In genomic region chr16:57300387-57301125, GRCh38 we compare ENCODE assay signal across 1 cellular context.
TF ChIP-seq lines count a peak whose summit lies in the region.

No MANE protein-coding gene starts in this region.

TF ChIP-seq in K562, 482 proteins besides CTCF, POLR2A, EP300 and RAD21 (continued from another document and continues in another):
- TF ChIP-seq PKNOX1 (IDR thresholded peaks at IDR 0.05) (no peak), LARP7 (IDR thresholded peaks at IDR 0.05) (no peak), GABPA (tag; conservative IDR thresholded peaks at IDR 0.05; ENCODE audit: low read depth) (0 out of 2 replicates have a peak, but pooled peaks have one; percentile 2), MED1 (CRISPR knock-in tag; IDR thresholded peaks at IDR 0.05; ENCODE audit: borderline replicate concordance) (no peak), XRCC3 (IDR thresholded peaks at IDR 0.05) (no peak), BRCA1 (IDR thresholded peaks at IDR 0.05) (no peak), BRCA1 (CRISPR knock-in tag; IDR thresholded peaks at IDR 0.05) (no peak), HMBOX1 (IDR thresholded peaks at IDR 0.05) (no peak; the same call in 1 of the 2 replicates), DNMT1 (IDR thresholded peaks at IDR 0.05) (no peak), TCF7L2 (IDR thresholded peaks at IDR 0.05; ENCODE audit: low read depth, low read length) (0 out of 2 replicates have a peak, but pooled peaks have one; percentile 30), ZNF3 (CRISPR knock-in tag; IDR thresholded peaks at IDR 0.05) (no peak), RBM39 (optimal IDR thresholded peaks at IDR 0.05; ENCODE audit: low read depth, low read length) (no peak), SAP30 (IDR thresholded peaks at IDR 0.05; ENCODE audit: borderline replicate concordance, insufficient read depth, low read depth, low read length, poor library complexity, severe bottlenecking) (no peak), IRF1 (CRISPR knock-in tag; IDR thresholded peaks at IDR 0.05; ENCODE audit: borderline replicate concordance) (no peak), CREBBP (IDR thresholded peaks at IDR 0.05; ENCODE audit: low read depth, low read length) (no peak), U2AF2 (optimal IDR thresholded peaks at IDR 0.05; ENCODE audit: low read depth, low read length) (no peak), DACH1 (IDR thresholded peaks at IDR 0.05; ENCODE audit: partially characterized antibody) (no peak), KHSRP (IDR thresholded peaks at IDR 0.05) (no peak), TAF1 (IDR thresholded peaks at IDR 0.05; ENCODE audit: control insufficient read depth, extremely low read depth, insufficient read depth, low read length, severe bottlenecking) (no peak), RBBP5 (IDR thresholded peaks at IDR 0.05; ENCODE audit: borderline replicate concordance, insufficient read depth, low read length, poor library complexity, severe bottlenecking) (no peak), DIDO1 (tag; IDR thresholded peaks at IDR 0.05; ENCODE audit: low read depth) (no peak), ZKSCAN3 (CRISPR knock-in tag; IDR thresholded peaks at IDR 0.05) (no peak), SOX6 (IDR thresholded peaks at IDR 0.05) (no peak; the same call in 1 of the 2 replicates), POLR3G (IDR thresholded peaks at IDR 0.05; ENCODE audit: extremely low read depth, insufficient read length, insufficient replicate concordance) (peak; percentile 82), CSDE1 (IDR thresholded peaks at IDR 0.05) (peak in 1 of 2 experiments; percentile 75; a peak in 2 of 4 replicates), TEAD4 (IDR thresholded peaks at IDR 0.05; ENCODE audit: low read length) (peak; percentile 72), TEAD4 (CRISPR knock-in tag; IDR thresholded peaks at IDR 0.05; ENCODE audit: borderline replicate concordance) (no peak), NFXL1 (CRISPR knock-in tag; IDR thresholded peaks at IDR 0.05) (no peak), ZNF398 (CRISPR knock-in tag; IDR thresholded peaks at IDR 0.05) (no peak), PCBP1 (IDR thresholded peaks at IDR 0.05; ENCODE audit: low read depth, low read length, poor library complexity, severe bottlenecking) (no peak), KDM5B (IDR thresholded peaks at IDR 0.05; ENCODE audit: insufficient replicate concordance, low read depth, low read length) (no peak), SIX5 (IDR thresholded peaks at IDR 0.05; ENCODE audit: borderline replicate concordance in 1 of 2, insufficient read depth in 1 of 2, low read depth in 1 of 2, low read length in 2 of 2) (no peak), ZNF668 (CRISPR knock-in tag; IDR thresholded peaks at IDR 0.05) (peak; percentile 56; the same call in 1 of the 2 replicates), SAFB (IDR thresholded peaks at IDR 0.05; ENCODE audit: borderline replicate concordance, low read depth, low read length) (no peak), SIRT6 (IDR thresholded peaks at IDR 0.05; ENCODE audit: low read depth, low read length) (no peak), ZSCAN29 (IDR thresholded peaks at IDR 0.05) (peak; percentile 11; the same call in 1 of the 2 replicates), HCFC1 (IDR thresholded peaks at IDR 0.05; ENCODE audit: low read depth, low read length) (peak; percentile 75), NR3C1 (CRISPR knock-in tag; IDR thresholded peaks at IDR 0.05) (no peak), GABPB2 (CRISPR knock-in tag; conservative IDR thresholded peaks at IDR 0.05) (no peak), DLX4 (CRISPR knock-in tag; IDR thresholded peaks at IDR 0.05) (no peak), MEF2D (tag; conservative IDR thresholded peaks at IDR 0.05; ENCODE audit: low read depth) (no peak; the same call in 1 of the 2 replicates), BRD4 (IDR thresholded peaks at IDR 0.05) (peak; percentile 59; the same call in 1 of the 2 replicates), EHMT2 (IDR thresholded peaks at IDR 0.05) (no peak), PTTG1 (tag; IDR thresholded peaks at IDR 0.05; ENCODE audit: low read depth) (no peak), ZNF311 (CRISPR knock-in tag; IDR thresholded peaks at IDR 0.05) (no peak), MAFF (IDR thresholded peaks at IDR 0.05; ENCODE audit: low read length) (no peak), JUND (IDR thresholded peaks at IDR 0.05; ENCODE audit: borderline replicate concordance, low read depth, low read length) (peak; percentile 67), JUND (tag; IDR thresholded peaks at IDR 0.05; ENCODE audit: borderline replicate concordance, low read depth, low read length) (peak; percentile 13; the same call in 2 of the 3 replicates), NFIC (IDR thresholded peaks at IDR 0.05) (peak; percentile 76), KLF6 (CRISPR knock-in tag; IDR thresholded peaks at IDR 0.05; ENCODE audit: borderline replicate concordance) (no peak), TAF7 (tag; IDR thresholded peaks at IDR 0.05) (0 out of 2 replicates have a peak, but pooled peaks have one; percentile 22)
- TF ChIP-seq, protein P1, sequence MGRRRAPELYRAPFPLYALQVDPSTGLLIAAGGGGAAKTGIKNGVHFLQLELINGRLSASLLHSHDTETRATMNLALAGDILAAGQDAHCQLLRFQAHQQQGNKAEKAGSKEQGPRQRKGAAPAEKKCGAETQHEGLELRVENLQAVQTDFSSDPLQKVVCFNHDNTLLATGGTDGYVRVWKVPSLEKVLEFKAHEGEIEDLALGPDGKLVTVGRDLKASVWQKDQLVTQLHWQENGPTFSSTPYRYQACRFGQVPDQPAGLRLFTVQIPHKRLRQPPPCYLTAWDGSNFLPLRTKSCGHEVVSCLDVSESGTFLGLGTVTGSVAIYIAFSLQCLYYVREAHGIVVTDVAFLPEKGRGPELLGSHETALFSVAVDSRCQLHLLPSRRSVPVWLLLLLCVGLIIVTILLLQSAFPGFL (CRISPR knock-in tag; IDR thresholded peaks at IDR 0.05): no peak
- TF ChIP-seq, protein P2, sequence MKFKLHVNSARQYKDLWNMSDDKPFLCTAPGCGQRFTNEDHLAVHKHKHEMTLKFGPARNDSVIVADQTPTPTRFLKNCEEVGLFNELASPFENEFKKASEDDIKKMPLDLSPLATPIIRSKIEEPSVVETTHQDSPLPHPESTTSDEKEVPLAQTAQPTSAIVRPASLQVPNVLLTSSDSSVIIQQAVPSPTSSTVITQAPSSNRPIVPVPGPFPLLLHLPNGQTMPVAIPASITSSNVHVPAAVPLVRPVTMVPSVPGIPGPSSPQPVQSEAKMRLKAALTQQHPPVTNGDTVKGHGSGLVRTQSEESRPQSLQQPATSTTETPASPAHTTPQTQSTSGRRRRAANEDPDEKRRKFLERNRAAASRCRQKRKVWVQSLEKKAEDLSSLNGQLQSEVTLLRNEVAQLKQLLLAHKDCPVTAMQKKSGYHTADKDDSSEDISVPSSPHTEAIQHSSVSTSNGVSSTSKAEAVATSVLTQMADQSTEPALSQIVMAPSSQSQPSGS (CRISPR knock-in tag; IDR thresholded peaks at IDR 0.05): no peak
- TF ChIP-seq, protein P3, sequence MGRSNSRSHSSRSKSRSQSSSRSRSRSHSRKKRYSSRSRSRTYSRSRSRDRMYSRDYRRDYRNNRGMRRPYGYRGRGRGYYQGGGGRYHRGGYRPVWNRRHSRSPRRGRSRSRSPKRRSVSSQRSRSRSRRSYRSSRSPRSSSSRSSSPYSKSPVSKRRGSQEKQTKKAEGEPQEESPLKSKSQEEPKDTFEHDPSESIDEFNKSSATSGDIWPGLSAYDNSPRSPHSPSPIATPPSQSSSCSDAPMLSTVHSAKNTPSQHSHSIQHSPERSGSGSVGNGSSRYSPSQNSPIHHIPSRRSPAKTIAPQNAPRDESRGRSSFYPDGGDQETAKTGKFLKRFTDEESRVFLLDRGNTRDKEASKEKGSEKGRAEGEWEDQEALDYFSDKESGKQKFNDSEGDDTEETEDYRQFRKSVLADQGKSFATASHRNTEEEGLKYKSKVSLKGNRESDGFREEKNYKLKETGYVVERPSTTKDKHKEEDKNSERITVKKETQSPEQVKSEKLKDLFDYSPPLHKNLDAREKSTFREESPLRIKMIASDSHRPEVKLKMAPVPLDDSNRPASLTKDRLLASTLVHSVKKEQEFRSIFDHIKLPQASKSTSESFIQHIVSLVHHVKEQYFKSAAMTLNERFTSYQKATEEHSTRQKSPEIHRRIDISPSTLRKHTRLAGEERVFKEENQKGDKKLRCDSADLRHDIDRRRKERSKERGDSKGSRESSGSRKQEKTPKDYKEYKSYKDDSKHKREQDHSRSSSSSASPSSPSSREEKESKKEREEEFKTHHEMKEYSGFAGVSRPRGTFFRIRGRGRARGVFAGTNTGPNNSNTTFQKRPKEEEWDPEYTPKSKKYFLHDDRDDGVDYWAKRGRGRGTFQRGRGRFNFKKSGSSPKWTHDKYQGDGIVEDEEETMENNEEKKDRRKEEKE (IDR thresholded peaks at IDR 0.05; ENCODE audit: borderline replicate concordance in 1 of 2, control insufficient read depth in 1 of 2, low read depth in 2 of 2, low read length in 1 of 2): no peak
- TF ChIP-seq, protein P4, sequence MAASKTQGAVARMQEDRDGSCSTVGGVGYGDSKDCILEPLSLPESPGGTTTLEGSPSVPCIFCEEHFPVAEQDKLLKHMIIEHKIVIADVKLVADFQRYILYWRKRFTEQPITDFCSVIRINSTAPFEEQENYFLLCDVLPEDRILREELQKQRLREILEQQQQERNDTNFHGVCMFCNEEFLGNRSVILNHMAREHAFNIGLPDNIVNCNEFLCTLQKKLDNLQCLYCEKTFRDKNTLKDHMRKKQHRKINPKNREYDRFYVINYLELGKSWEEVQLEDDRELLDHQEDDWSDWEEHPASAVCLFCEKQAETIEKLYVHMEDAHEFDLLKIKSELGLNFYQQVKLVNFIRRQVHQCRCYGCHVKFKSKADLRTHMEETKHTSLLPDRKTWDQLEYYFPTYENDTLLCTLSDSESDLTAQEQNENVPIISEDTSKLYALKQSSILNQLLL (CRISPR knock-in tag; IDR thresholded peaks at IDR 0.05; ENCODE audit: borderline replicate concordance): no peak
- TF ChIP-seq, protein P5, sequence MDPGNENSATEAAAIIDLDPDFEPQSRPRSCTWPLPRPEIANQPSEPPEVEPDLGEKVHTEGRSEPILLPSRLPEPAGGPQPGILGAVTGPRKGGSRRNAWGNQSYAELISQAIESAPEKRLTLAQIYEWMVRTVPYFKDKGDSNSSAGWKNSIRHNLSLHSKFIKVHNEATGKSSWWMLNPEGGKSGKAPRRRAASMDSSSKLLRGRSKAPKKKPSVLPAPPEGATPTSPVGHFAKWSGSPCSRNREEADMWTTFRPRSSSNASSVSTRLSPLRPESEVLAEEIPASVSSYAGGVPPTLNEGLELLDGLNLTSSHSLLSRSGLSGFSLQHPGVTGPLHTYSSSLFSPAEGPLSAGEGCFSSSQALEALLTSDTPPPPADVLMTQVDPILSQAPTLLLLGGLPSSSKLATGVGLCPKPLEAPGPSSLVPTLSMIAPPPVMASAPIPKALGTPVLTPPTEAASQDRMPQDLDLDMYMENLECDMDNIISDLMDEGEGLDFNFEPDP (CRISPR knock-in tag; IDR thresholded peaks at IDR 0.05): no peak
- TF ChIP-seq, protein P6, sequence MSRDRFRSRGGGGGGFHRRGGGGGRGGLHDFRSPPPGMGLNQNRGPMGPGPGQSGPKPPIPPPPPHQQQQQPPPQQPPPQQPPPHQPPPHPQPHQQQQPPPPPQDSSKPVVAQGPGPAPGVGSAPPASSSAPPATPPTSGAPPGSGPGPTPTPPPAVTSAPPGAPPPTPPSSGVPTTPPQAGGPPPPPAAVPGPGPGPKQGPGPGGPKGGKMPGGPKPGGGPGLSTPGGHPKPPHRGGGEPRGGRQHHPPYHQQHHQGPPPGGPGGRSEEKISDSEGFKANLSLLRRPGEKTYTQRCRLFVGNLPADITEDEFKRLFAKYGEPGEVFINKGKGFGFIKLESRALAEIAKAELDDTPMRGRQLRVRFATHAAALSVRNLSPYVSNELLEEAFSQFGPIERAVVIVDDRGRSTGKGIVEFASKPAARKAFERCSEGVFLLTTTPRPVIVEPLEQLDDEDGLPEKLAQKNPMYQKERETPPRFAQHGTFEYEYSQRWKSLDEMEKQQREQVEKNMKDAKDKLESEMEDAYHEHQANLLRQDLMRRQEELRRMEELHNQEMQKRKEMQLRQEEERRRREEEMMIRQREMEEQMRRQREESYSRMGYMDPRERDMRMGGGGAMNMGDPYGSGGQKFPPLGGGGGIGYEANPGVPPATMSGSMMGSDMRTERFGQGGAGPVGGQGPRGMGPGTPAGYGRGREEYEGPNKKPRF (IDR thresholded peaks at IDR 0.05; ENCODE audit: low read depth, low read length): no peak
